Comparison of ENCODE assay signal across 1 cellular context in the genomic region with DNA sequence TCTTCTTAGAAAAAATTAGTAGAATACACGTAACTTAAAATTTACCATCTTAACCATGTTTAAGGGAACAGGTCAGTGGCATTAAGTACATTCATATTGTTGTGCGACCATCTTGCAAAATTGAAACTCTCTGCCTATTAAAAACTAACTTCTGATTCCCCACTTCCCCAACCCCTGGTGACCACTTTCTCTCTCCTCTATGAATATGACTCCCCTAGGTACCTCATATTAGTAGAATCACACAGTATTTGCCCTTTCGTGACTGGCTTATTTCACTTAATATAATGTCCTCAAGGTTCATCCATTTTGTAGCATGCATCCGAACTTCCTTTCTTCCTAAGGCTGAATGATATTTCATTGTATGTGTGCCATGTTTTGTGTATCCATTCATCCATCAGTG.
TF ChIP-seq lines count a peak whose summit lies in the region.

No MANE protein-coding gene starts in this region.

TF ChIP-seq in IMR-90, 13 proteins besides CTCF, POLR2A, EP300 and RAD21:
- TF ChIP-seq BHLHE40 (IDR thresholded peaks at IDR 0.05; ENCODE audit: low read depth, low read length) = no peak
- TF ChIP-seq, protein P1, sequence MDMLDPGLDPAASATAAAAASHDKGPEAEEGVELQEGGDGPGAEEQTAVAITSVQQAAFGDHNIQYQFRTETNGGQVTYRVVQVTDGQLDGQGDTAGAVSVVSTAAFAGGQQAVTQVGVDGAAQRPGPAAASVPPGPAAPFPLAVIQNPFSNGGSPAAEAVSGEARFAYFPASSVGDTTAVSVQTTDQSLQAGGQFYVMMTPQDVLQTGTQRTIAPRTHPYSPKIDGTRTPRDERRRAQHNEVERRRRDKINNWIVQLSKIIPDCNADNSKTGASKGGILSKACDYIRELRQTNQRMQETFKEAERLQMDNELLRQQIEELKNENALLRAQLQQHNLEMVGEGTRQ (IDR thresholded peaks at IDR 0.05; ENCODE audit: low read depth, low read length) = no peak
- no peak for TF ChIP-seq MAFK (IDR thresholded peaks at IDR 0.05; ENCODE audit: low read depth, low read length)
- no peak for TF ChIP-seq MXI1 (IDR thresholded peaks at IDR 0.05; ENCODE audit: borderline replicate concordance, low read depth, low read length)
- TF ChIP-seq CHD1 (IDR thresholded peaks at IDR 0.05; ENCODE audit: low read depth, low read length) = no peak
- no peak for TF ChIP-seq SMC3 (IDR thresholded peaks at IDR 0.05; ENCODE audit: low read depth, low read length)
- TF ChIP-seq, protein P2, sequence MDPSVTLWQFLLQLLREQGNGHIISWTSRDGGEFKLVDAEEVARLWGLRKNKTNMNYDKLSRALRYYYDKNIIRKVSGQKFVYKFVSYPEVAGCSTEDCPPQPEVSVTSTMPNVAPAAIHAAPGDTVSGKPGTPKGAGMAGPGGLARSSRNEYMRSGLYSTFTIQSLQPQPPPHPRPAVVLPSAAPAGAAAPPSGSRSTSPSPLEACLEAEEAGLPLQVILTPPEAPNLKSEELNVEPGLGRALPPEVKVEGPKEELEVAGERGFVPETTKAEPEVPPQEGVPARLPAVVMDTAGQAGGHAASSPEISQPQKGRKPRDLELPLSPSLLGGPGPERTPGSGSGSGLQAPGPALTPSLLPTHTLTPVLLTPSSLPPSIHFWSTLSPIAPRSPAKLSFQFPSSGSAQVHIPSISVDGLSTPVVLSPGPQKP (IDR thresholded peaks at IDR 0.05; ENCODE audit: borderline replicate concordance, low read depth, low read length) = no peak
- no peak for TF ChIP-seq MAZ (IDR thresholded peaks at IDR 0.05; ENCODE audit: borderline replicate concordance, low read depth, low read length)
- no peak for TF ChIP-seq RCOR1 (IDR thresholded peaks at IDR 0.05; ENCODE audit: insufficient replicate concordance, low read length)
- no peak for TF ChIP-seq NFE2L2 (IDR thresholded peaks at IDR 0.05; ENCODE audit: low read depth, low read length)
